Comparison of ENCODE assay signal across 22 cellular contexts in genomic region chr5:75275147-75275546, GRCh38.
"Had no signal": no experiment of that assay in that cellular context is flagged by ENCODE, and none has a peak within 500 bp of the region (broad histone marks: within the 10 kb centered on the region; RNA-seq: fewer than 3 reads in every experiment).

No MANE protein-coding gene starts in this region.

- H3K27me3 ChIP-seq: dorsolateral prefrontal cortex, pancreas, stomach, thyroid gland, vagina had no signal

- H3K4me3 ChIP-seq: dorsolateral prefrontal cortex, lung, mucosa of descending colon, pancreas, smooth muscle cell, stomach, thyroid gland, vagina had no signal

- ATAC-seq: natural killer cell treated with Interleukin-12 subunit alpha and Interleukin-12 subunit beta and Interleukin-15 and Interleukin-18, amount 100 ng/mL, for 72 hours; pancreas; sciatic nerve had no signal

- H3K4me2 ChIP-seq: smooth muscle cell had no signal

- FAIRE-seq: frontal cortex, keratinocyte, pancreas had no signal

- H3K36me3 ChIP-seq: neutrophil, pancreas, stomach, thyroid gland, vagina had no signal

- H3K27ac ChIP-seq: dorsolateral prefrontal cortex, neutrophil, pancreas, stomach, thyroid gland, vagina had no signal

- H3K4me1 ChIP-seq: pancreas, stomach, thyroid gland, vagina had no signal

- DNase-seq: dorsolateral prefrontal cortex; effector CD4-positive, alpha-beta T cell; hypothalamus; mucosa of descending colon; naive B cell; pancreas; stimulated activated CD4-positive, alpha-beta T cell treated with anti-CD3 and anti-CD28 coated beads, Interleukin-12 subunit alpha, Interleukin-12 subunit beta, amount 100 ng/mL, for 4 hours; stimulated activated CD4-positive, alpha-beta T cell treated with anti-CD3 and anti-CD28 coated beads, Interleukin-1b, Interleukin-23, amount 100 ng/mL, for 48 hours; stimulated activated CD4-positive, alpha-beta T cell treated with anti-CD3 and anti-CD28 coated beads, Interleukin-4, amount 100 ng/mL, for 1 hour; stimulated activated CD8-positive, alpha-beta memory T cell treated with anti-CD3 and anti-CD28 coated beads, Interleukin-4, amount 100 ng/mL, for 48 hours; stimulated activated naive CD4-positive, alpha-beta T cell treated with Interleukin-2 at 50 U/mL for 16 hours; stomach; thyroid gland; trophoblast cell had no signal

- H3K9me3 ChIP-seq: neutrophil, pancreas, thyroid gland, vagina had no signal
